In genomic region chr20:53582574-53583351, GRCh38 we compare ENCODE assay signal across 8 cellular contexts. TPM values are rescaled to one million over a fixed set of nuclear protein-coding genes. Genes with fewer than 3 reads are reported as not detected.
A peak's percentile ranks its signal among the peaks of the same experiment; 100 is the strongest.
DNase-seq lines count a peak whose midpoint lies in the region; ATAC-seq, FAIRE-seq and TF ChIP-seq lines count a peak whose summit lies in the region.

No MANE protein-coding gene starts in this region.

- peaks cover 65% of the 10 kb centered on the region for H3F3A ChIP-seq in PC-9 (ENCODE audit: insufficient read depth, low read depth)

- H4K20me1 ChIP-seq in PC-9 (ENCODE audit: insufficient read depth) (no peaks in the 10 kb centered on the region), HepG2 (ENCODE audit: insufficient read depth, low read length) (peaks cover 24% of the 10 kb centered on the region)

- H3K4me3 ChIP-seq in PC-9 (peak overlapping the region; percentile 18), astrocyte of the spinal cord (ENCODE audit: low read depth, low read length) (no peak overlapping the region), HepG2 (replicated peaks in 1 of 3; ENCODE audit: insufficient read depth in 1 of 3, low read depth in 2 of 3, low read length in 3 of 3) (no peak overlapping the region; a peak in 1 of 6 replicates), stomach (peak overlapping the region in 2 of 4 donors; percentile 12 to 34)

- CTCF ChIA-PET in PC-9 (lab: Charles Lee) (no interaction called here), HepG2 (lab: Yijun Ruan, JAX; ENCODE audit: low intra/inter-chr PET ratio, low total read pairs) (no interaction called here)

- H3K79me2 ChIP-seq in PC-9 (ENCODE audit: low read depth) (peaks cover 99% of the 10 kb centered on the region), HepG2 (ENCODE audit: insufficient read depth, low read length) (peaks cover 95% of the 10 kb centered on the region)

- TF ChIP-seq EP300 in HepG2 (IDR thresholded peaks at IDR 0.05; ENCODE audit: low read depth in 2 of 2, low read length in 2 of 2), result peak in 1 of 2 experiments; percentile 76; a peak in 2 of 4 replicates
- peak; percentile 63; the same call in 1 of the 2 replicates for TF ChIP-seq EP300 in HepG2 (CRISPR knock-in tag; IDR thresholded peaks at IDR 0.05; ENCODE audit: borderline replicate concordance)
- no peak for TF ChIP-seq EP300 in stomach (IDR thresholded peaks at IDR 0.05)

- DNase-seq in PC-9 (peak; percentile 36 to 97), astrocyte of the spinal cord (ENCODE audit: low read depth, low spot score) (peak; percentile 87), HepG2 (ENCODE audit: low spot score) (peak; percentile 86), stomach (peak; percentile 26), NCI-H146 treated with DMSO at 0.1 percent for 48 hours (lab: John Stamatoyannopoulos, UW; ENCODE audit: unreplicated experiment) (no peak), D341Med (ENCODE audit: low spot score) (no peak)

- no peaks in the 10 kb centered on the region for H3K27me3 ChIP-seq in PC-9 (ENCODE audit: insufficient read depth, low read depth)
- no peaks in the 10 kb centered on the region for H3K27me3 ChIP-seq in HepG2 (ENCODE audit: control insufficient read depth in 1 of 2, insufficient read depth in 2 of 2, low read length in 2 of 2)
- H3K27me3 ChIP-seq in stomach, result no peaks in the 10 kb centered on the region

- ATAC-seq in GM18868 (IDR thresholded peaks at IDR 0.05; ENCODE audit: unreplicated experiment) (peak; percentile 44), HepG2 (peak; percentile 3; the same call in 1 of the 3 replicates), GM18858 (IDR thresholded peaks at IDR 0.05; ENCODE audit: unreplicated experiment) (no peak)

- H2AFZ ChIP-seq in PC-9, result no peak overlapping the region
- no peak overlapping the region for H2AFZ ChIP-seq in HepG2 (ENCODE audit: low read length)

- POLR2A ChIA-PET in PC-9 (lab: Charles Lee; ENCODE audit: unreplicated experiment) (interaction anchor here (0.5 to 0.6 kb wide), 3 partner anchors 40 to 585 kb away, joined by 4 to 5 read pairs (median 5); no protein-coding TSS in a partner anchor), HepG2 (lab: Yijun Ruan, JAX) (interaction anchor here (0.7 to 5.8 kb wide), 17 partner anchors 11 to 355 kb away, joined by 3 to 164 read pairs (median 4); partner anchors contain the start of gene ZNF217)

- peak overlapping the region; percentile 2; the same call in 1 of the 2 replicates for H3K9ac ChIP-seq in HepG2 (ENCODE audit: insufficient read depth, low read depth, low read length)

- H3K36me3 ChIP-seq in PC-9 (ENCODE audit: low read depth) (peaks cover 64% of the 10 kb centered on the region), HepG2 (replicated peaks in 1 of 2; ENCODE audit: control insufficient read depth in 1 of 2, insufficient read depth in 2 of 2, low read length in 2 of 2) (peaks cover 29 to 35% of the 10 kb centered on the region in 2 experiments), stomach (peaks cover 17 to 35% (median 26%) of the 10 kb centered on the region in 4 donors)

- no TSS peak for BruUV-seq in PC-9 (replicated peaks; lab: Mats Ljungman, UMichigan)
- TSS peak; percentile 22 for BruUV-seq in HepG2 (replicated peaks; lab: Mats Ljungman, UMichigan)

- no peaks in the 10 kb centered on the region for H3K9me2 ChIP-seq in PC-9 (ENCODE audit: insufficient read depth)

- peak overlapping the region; percentile 91 for H3K27ac ChIP-seq in PC-9
- peak overlapping the region; percentile 77 for H3K27ac ChIP-seq in HepG2 (ENCODE audit: extremely low read length, insufficient read depth, low read length)
- H3K27ac ChIP-seq in stomach, result peak overlapping the region; percentile 32 to 100 (median 79)

- WGBS in HepG2 (ENCODE audit: low lambda C conversion rate), result 48% methylated on average over 13 of the region's 13 CpGs
- WGBS in stomach, 5 donors, result 16 to 32% (median 27%) methylated on average over 13 of the region's 13 CpGs

- TF ChIP-seq POLR2A in HepG2 (IDR thresholded peaks at IDR 0.05; ENCODE audit: insufficient read depth in 1 of 2, low read depth in 2 of 2, low read length in 2 of 2) (no peak), stomach (IDR thresholded peaks at IDR 0.05) (no peak)

- intact Hi-C loops in PC-9 (cut with micrococcal nuclease; ENCODE audit: unreplicated experiment), result loop anchor here (1.0 kb wide), 1 partner anchor 245 kb away; no protein-coding TSS in a partner anchor
- intact Hi-C loops in HepG2 (cut with micrococcal nuclease; ENCODE audit: unreplicated experiment), result no loop called here
- intact Hi-C loops in stomach (cut with DNase I; ENCODE audit: low total_unique reads), result no loop called here

- no peak for TF ChIP-seq RAD21 in HepG2 (CRISPR knock-in tag; IDR thresholded peaks at IDR 0.05)

- in situ Hi-C loops in astrocyte of the spinal cord (cut with HindIII; ENCODE audit: low sequenced_read_pairs) (no loop called here), HepG2 (cut with HindIII; ENCODE audit: extremely low pct_ligation_motif_present, low pct_unique_long_range_greater_than_20kb) (no loop called here)

- TF ChIP-seq CTCF in PC-9 (conservative IDR thresholded peaks at IDR 0.05) (no peak), astrocyte of the spinal cord (IDR thresholded peaks at IDR 0.05; ENCODE audit: low read depth, low read length) (no peak), HepG2 (CRISPR knock-in tag; IDR thresholded peaks at IDR 0.05) (no peak), stomach (IDR thresholded peaks at IDR 0.05) (no peak)

- FAIRE-seq in HepG2 (lab: Jason Lieb, UNC), result no peak

- H3K9me3 ChIP-seq in PC-9 (ENCODE audit: insufficient read depth, low read depth), result no peaks in the 10 kb centered on the region
- no peaks in the 10 kb centered on the region for H3K9me3 ChIP-seq in HepG2 (ENCODE audit: low read length)
- no peaks in the 10 kb centered on the region for H3K9me3 ChIP-seq in stomach

- H3K4me2 ChIP-seq in PC-9 (peak overlapping the region; percentile 63), HepG2 (ENCODE audit: low read depth, low read length) (peak overlapping the region; percentile 79)

- H3K4me1 ChIP-seq in PC-9 (replicated peaks; ENCODE audit: insufficient read depth), result peaks cover 99% of the 10 kb centered on the region
- peaks cover 99% of the 10 kb centered on the region for H3K4me1 ChIP-seq in HepG2 (ENCODE audit: insufficient read depth, low read length)
- H3K4me1 ChIP-seq in stomach, result peaks cover 57 to 97% (median 83%) of the 10 kb centered on the region in 4 donors

TF ChIP-seq in HepG2, 621 proteins besides CTCF, POLR2A, EP300 and RAD21 (continues in another document):
- TF ChIP-seq ZBTB38 (CRISPR knock-in tag; IDR thresholded peaks at IDR 0.05) (no peak; the same call in 1 of the 2 replicates), ZNF7 (CRISPR knock-in tag; IDR thresholded peaks at IDR 0.05) (0 out of 2 replicates have a peak, but pooled peaks have one; percentile 4), MED8 (CRISPR knock-in tag; IDR thresholded peaks at IDR 0.05; ENCODE audit: insufficient replicate concordance) (peak; percentile 12), TBX2 (CRISPR knock-in tag; IDR thresholded peaks at IDR 0.05; ENCODE audit: borderline replicate concordance) (no peak), KDM5B (CRISPR knock-in tag; IDR thresholded peaks at IDR 0.05; ENCODE audit: borderline replicate concordance) (no peak), NR2C2 (CRISPR knock-in tag; IDR thresholded peaks at IDR 0.05; ENCODE audit: borderline replicate concordance) (peak; percentile 47; the same call in 1 of the 2 replicates), TMF1 (CRISPR knock-in tag; IDR thresholded peaks at IDR 0.05; ENCODE audit: low read depth) (no peak), ZNF205 (CRISPR knock-in tag; IDR thresholded peaks at IDR 0.05) (no peak)
- TF ChIP-seq, protein P1, sequence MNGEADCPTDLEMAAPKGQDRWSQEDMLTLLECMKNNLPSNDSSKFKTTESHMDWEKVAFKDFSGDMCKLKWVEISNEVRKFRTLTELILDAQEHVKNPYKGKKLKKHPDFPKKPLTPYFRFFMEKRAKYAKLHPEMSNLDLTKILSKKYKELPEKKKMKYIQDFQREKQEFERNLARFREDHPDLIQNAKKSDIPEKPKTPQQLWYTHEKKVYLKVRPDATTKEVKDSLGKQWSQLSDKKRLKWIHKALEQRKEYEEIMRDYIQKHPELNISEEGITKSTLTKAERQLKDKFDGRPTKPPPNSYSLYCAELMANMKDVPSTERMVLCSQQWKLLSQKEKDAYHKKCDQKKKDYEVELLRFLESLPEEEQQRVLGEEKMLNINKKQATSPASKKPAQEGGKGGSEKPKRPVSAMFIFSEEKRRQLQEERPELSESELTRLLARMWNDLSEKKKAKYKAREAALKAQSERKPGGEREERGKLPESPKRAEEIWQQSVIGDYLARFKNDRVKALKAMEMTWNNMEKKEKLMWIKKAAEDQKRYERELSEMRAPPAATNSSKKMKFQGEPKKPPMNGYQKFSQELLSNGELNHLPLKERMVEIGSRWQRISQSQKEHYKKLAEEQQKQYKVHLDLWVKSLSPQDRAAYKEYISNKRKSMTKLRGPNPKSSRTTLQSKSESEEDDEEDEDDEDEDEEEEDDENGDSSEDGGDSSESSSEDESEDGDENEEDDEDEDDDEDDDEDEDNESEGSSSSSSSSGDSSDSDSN (CRISPR knock-in tag; IDR thresholded peaks at IDR 0.05), result 0 out of 2 replicates have a peak, but pooled peaks have one; percentile 17

RNA-seq across cellular contexts. Expression of gene ZNF217, which starts 10.9 kb away (rescaled TPM):
- 63.8 and 67.3 TPM in 2 replicates for total RNA-seq in PC-9 (2021)
- 29.8 and 65.0 TPM in 2 replicates for total RNA-seq in HepG2 (2016; rRNA removed; fragmentation: Illumina TruSeq; extraction: Trizol)
- total RNA-seq in HepG2 (2016; cell fraction: cytosol; rRNA removed; fragmentation: Illumina TruSeq; extraction: Trizol; ENCODE audit: low read depth), result 3.8 and 3.9 TPM in 2 replicates
- total RNA-seq in HepG2 (2016; cell fraction: insoluble cytoplasmic fraction; rRNA removed; fragmentation: Illumina TruSeq; extraction: Trizol), result 30.1 and 52.5 TPM in 2 replicates
- total RNA-seq in HepG2 (2016; cell fraction: membrane; rRNA removed; fragmentation: Illumina TruSeq; extraction: Trizol), result 17.5 and 18.9 TPM in 2 replicates
- total RNA-seq in HepG2 (2016; cell fraction: nucleus; rRNA removed; fragmentation: Illumina TruSeq; extraction: Trizol), result 46.4 and 49.3 TPM in 2 replicates
- polyA plus RNA-seq in HepG2 (2011; rRNA removed), result 22.3 and 23.7 TPM in 2 replicates
- 16.1 and 20.6 TPM in 2 replicates for polyA plus RNA-seq in HepG2 (2011; cell fraction: cytosol; rRNA removed)
- polyA plus RNA-seq in HepG2 (2011; cell fraction: nucleus; rRNA removed), result 28.1 and 34.2 TPM in 2 replicates
- polyA plus RNA-seq in HepG2 (2012), result 30.6 and 41.2 TPM in 2 replicates
- 0.85 and 1.1 TPM in 2 replicates for polyA plus RNA-seq in HepG2 (2016; cell fraction: cytosol; fragmentation: Illumina TruSeq; extraction: Trizol; ENCODE audit: low read depth)
- polyA plus RNA-seq in HepG2 (2016; cell fraction: insoluble cytoplasmic fraction; fragmentation: Illumina TruSeq; extraction: Trizol; ENCODE audit: low read depth), result 50.4 and 54.5 TPM in 2 replicates
- polyA plus RNA-seq in HepG2 (2016; cell fraction: membrane; fragmentation: Illumina TruSeq; extraction: Trizol; ENCODE audit: low read depth), result 5.7 and 6.3 TPM in 2 replicates
- polyA plus RNA-seq in HepG2 (2016; cell fraction: nucleus; fragmentation: Illumina TruSeq; extraction: Trizol; ENCODE audit: insufficient read depth, low read depth), result 66.7 and 71.5 TPM in 2 replicates
- 13.5 and 82.3 TPM in 2 replicates for polyA minus RNA-seq in HepG2 (2011; rRNA and poly(A)+ RNA removed; ENCODE audit: low replicate concordance)
- polyA minus RNA-seq in HepG2 (2011; cell fraction: cytosol; rRNA and poly(A)+ RNA removed), result 62.7 and 65.9 TPM in 2 replicates
- 63.2 and 86.3 TPM in 2 replicates for polyA minus RNA-seq in HepG2 (2011; cell fraction: nucleus; rRNA and poly(A)+ RNA removed)
- 10 to 100 TPM; 24.3 to 40.2 (median 31.7) TPM for total RNA-seq in stomach
- 1 to 10 TPM; 6.3 to 9.6 (median 7.1) TPM for polyA plus RNA-seq in stomach

Comparison
In these comparisons a context has a peak if more than half of its experiments do, and no peak if none do; other contexts are left out.
1. DNase-seq: peak in PC-9 (2 of 2), astrocyte of the spinal cord (single experiment), HepG2 (single experiment) and stomach (single experiment); none in NCI-H146 treated with DMSO at 0.1 percent for 48 hours (single experiment) and D341Med (single experiment).
2. Peak in every context shown above with its lines, with median percentiles within 50 percentile points of each other: H3K27ac ChIP-seq.